ENCODE assay signal across 17 cellular contexts in the genomic region with DNA sequence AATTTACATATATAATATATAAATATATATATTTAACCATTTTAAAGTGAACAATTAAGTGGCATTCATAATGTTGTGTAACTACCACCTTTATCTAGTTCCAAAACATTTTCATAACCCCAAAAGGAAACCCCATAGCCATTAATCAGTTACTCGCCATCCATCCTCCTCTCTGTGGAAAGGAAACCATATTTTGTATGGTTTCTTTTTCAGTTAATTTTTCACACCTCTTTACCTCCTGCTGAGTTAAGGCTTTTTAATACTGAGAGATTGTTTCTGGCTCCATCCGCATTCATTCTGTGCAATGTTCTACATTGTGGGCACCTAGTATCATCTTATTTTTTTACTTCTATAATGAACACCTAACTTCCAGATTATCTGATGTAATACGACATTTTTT.
DNase-seq lines count a peak whose midpoint lies in the region; ATAC-seq and TF ChIP-seq lines count a peak whose summit lies in the region.
"Had no signal": no experiment of that assay in that cellular context is flagged by ENCODE, and none has a peak within 500 bp of the region (broad histone marks: within the 10 kb centered on the region; RNA-seq: fewer than 3 reads in every experiment).

No MANE protein-coding gene starts in this region.

- 84 to 89% methylated on average over 3 of the region's 3 CpGs for WGBS in heart right ventricle, 2 donors

- no peak overlapping the region for H3K27ac ChIP-seq in heart right ventricle
- H3K27ac ChIP-seq: Peyer's patch, vagina had no signal

- H3K27ac Mint-ChIP-seq in stimulated activated memory B cell treated with anti-CD40 and anti-IgM and Interleukin-4, amounts not matched to agents 10 μg/mL and 1 μg/mL and 100 μg/mL, for 72 hours = no peak overlapping the region

- no peaks in the 10 kb centered on the region for H3K27me3 Mint-ChIP-seq in stimulated activated memory B cell treated with anti-CD40 and anti-IgM and Interleukin-4, amounts not matched to agents 10 μg/mL and 1 μg/mL and 100 μg/mL, for 72 hours

- H3K36me3 ChIP-seq in heart right ventricle = no peaks in the 10 kb centered on the region
- H3K36me3 ChIP-seq: Peyer's patch, vagina had no signal

- H3K9me3 ChIP-seq in heart right ventricle = no peaks in the 10 kb centered on the region
- H3K9me3 ChIP-seq: Peyer's patch, vagina had no signal

- TF ChIP-seq CTCF in heart right ventricle (IDR thresholded peaks at IDR 0.05) = no peak

- no peaks in the 10 kb centered on the region for H3K4me1 Mint-ChIP-seq in stimulated activated memory B cell treated with anti-CD40 and anti-IgM and Interleukin-4, amounts not matched to agents 10 μg/mL and 1 μg/mL and 100 μg/mL, for 72 hours

- H3K27me3 ChIP-seq in heart right ventricle = no peaks in the 10 kb centered on the region
- H3K27me3 ChIP-seq: Peyer's patch, vagina had no signal

- H3K4me3 ChIP-seq in heart right ventricle = no peak overlapping the region
- H3K4me3 ChIP-seq: Peyer's patch, vagina had no signal

- H3K4me3 Mint-ChIP-seq in stimulated activated memory B cell treated with anti-CD40 and anti-IgM and Interleukin-4, amounts not matched to agents 10 μg/mL and 1 μg/mL and 100 μg/mL, for 72 hours = no peak overlapping the region

- intact Hi-C loops in heart right ventricle (cut with DNase I) = no loop called here

- H3K9me3 Mint-ChIP-seq in stimulated activated memory B cell treated with anti-CD40 and anti-IgM and Interleukin-4, amounts not matched to agents 10 μg/mL and 1 μg/mL and 100 μg/mL, for 72 hours = no peaks in the 10 kb centered on the region

- no peaks in the 10 kb centered on the region for H3K4me1 ChIP-seq in heart right ventricle
- H3K4me1 ChIP-seq: Peyer's patch, vagina had no signal

- DNase-seq in LoVo (ENCODE audit: low spot score) = no peak
- no peak for DNase-seq in heart right ventricle
- DNase-seq in iPS-NIHi11 (ENCODE audit: low spot score) = no peak
- DNase-seq: activated gamma-delta T cell; COR-L47; cortex of kidney; H7; NCI-H1930; NCI-H526 treated with DMSO at 0.1 percent for 48 hours; Peyer's patch; stimulated activated naive CD4-positive, alpha-beta T cell had no signal

- peak; percentile 97 for ATAC-seq in GM18511 (IDR thresholded peaks at IDR 0.05; ENCODE audit: unreplicated experiment)
- peak; percentile 94 for ATAC-seq in GM19467 (IDR thresholded peaks at IDR 0.05; ENCODE audit: unreplicated experiment)
- ATAC-seq in HG02840 (IDR thresholded peaks at IDR 0.05; ENCODE audit: low FRiP score, unreplicated experiment) = peak; percentile 96
- ATAC-seq in HG03457 (IDR thresholded peaks at IDR 0.05; ENCODE audit: unreplicated experiment) = peak; percentile 92
- ATAC-seq in heart right ventricle = no peak
- ATAC-seq in stimulated activated memory B cell treated with anti-CD40 and anti-IgM and Interleukin-4, amounts not matched to agents 10 μg/mL and 1 μg/mL and 100 μg/mL, for 72 hours = no peak

- no peaks in the 10 kb centered on the region for H3K36me3 Mint-ChIP-seq in stimulated activated memory B cell treated with anti-CD40 and anti-IgM and Interleukin-4, amounts not matched to agents 10 μg/mL and 1 μg/mL and 100 μg/mL, for 72 hours

Comparison
In these comparisons a context has a peak if more than half of its experiments do, and no peak if none do; other contexts are left out.
1. ATAC-seq: peak in GM18511 (single experiment), GM19467 (single experiment), HG02840 (single experiment) and HG03457 (single experiment); none in heart right ventricle (0 of 8) and stimulated activated memory B cell treated with anti-CD40 and anti-IgM and Interleukin-4, amounts not matched to agents 10 μg/mL and 1 μg/mL and 100 μg/mL, for 72 hours (single experiment).